ENCODE assay signal across 9 cellular contexts in genomic region chr5:132238901-132239500, GRCh38. TPM values are rescaled to one million over a fixed set of nuclear protein-coding genes. Genes with fewer than 3 reads are reported as not detected.
DNase-seq lines count a peak whose midpoint lies in the region; ATAC-seq and TF ChIP-seq lines count a peak whose summit lies in the region.
"Had no signal": no experiment of that assay in that cellular context is flagged by ENCODE, and none has a peak within 500 bp of the region (broad histone marks: within the 10 kb centered on the region; RNA-seq: fewer than 3 reads in every experiment).

No MANE protein-coding gene starts in this region.

- H3K27me3 ChIP-seq in WERI-Rb-1 (ENCODE audit: insufficient read depth, low read depth, severe bottlenecking) (no peaks in the 10 kb centered on the region), upper lobe of right lung (no peaks in the 10 kb centered on the region)
- H3K27me3 ChIP-seq: SJCRH30 had no signal

- H3K4me1 Mint-ChIP-seq in HFFc6 (ENCODE audit: low read depth) (peaks cover 15% of the 10 kb centered on the region; the same call in 1 of the 2 replicates), T-helper 17 cell (no peaks in the 10 kb centered on the region)
- no peaks in the 10 kb centered on the region for H3K4me1 Mint-ChIP-seq in activated CD4-positive, alpha-beta memory T cell treated with anti-CD3 and anti-CD28 coated beads, Interleukin-2, amount 10 ng/mL, durations not matched to agents 7 days and 5 days

- H3K4me1 ChIP-seq in upper lobe of right lung: no peaks in the 10 kb centered on the region

- H3K9me3 ChIP-seq in WERI-Rb-1 (ENCODE audit: severe bottlenecking) (no peaks in the 10 kb centered on the region), upper lobe of right lung (peaks cover 2% of the 10 kb centered on the region), T-helper 17 cell (ENCODE audit: control insufficient read depth, low read length, poor library complexity, severe bottlenecking) (peaks cover 2% of the 10 kb centered on the region)

- H3K36me3 Mint-ChIP-seq in HFFc6 (ENCODE audit: low read depth) (peaks cover 5% of the 10 kb centered on the region), T-helper 17 cell (ENCODE audit: low read depth) (no peaks in the 10 kb centered on the region)
- no peaks in the 10 kb centered on the region for H3K36me3 Mint-ChIP-seq in activated CD4-positive, alpha-beta memory T cell treated with anti-CD3 and anti-CD28 coated beads, Interleukin-2, amount 10 ng/mL, durations not matched to agents 7 days and 5 days (ENCODE audit: low read depth)

- DNase-seq in HFFc6: no peak
- peak; percentile 4 for DNase-seq in WERI-Rb-1
- peak; percentile 58 for DNase-seq in myocyte (ENCODE audit: low read depth)
- peak; percentile 16 for DNase-seq in upper lobe of right lung
- no peak for DNase-seq in activated CD4-positive, alpha-beta memory T cell treated with anti-CD3 and anti-CD28 coated beads, Interleukin-2, amount 10 ng/mL, durations not matched to agents 7 days and 5 days
- DNase-seq in G401 (ENCODE audit: low spot score): no peak
- DNase-seq in T-helper 17 cell: no peak

- peaks cover 5% of the 10 kb centered on the region for H3K9me3 Mint-ChIP-seq in HFFc6
- H3K9me3 Mint-ChIP-seq in activated CD4-positive, alpha-beta memory T cell treated with anti-CD3 and anti-CD28 coated beads, Interleukin-2, amount 10 ng/mL, durations not matched to agents 7 days and 5 days: peaks cover 2% of the 10 kb centered on the region

- TF ChIP-seq CTCF in HFFc6 (IDR thresholded peaks at IDR 0.05) (no peak), WERI-Rb-1 (IDR thresholded peaks at IDR 0.05; ENCODE audit: low read depth, low read length) (no peak), upper lobe of right lung (IDR thresholded peaks at IDR 0.05) (no peak)

- CTCF ChIA-PET in activated CD4-positive, alpha-beta memory T cell treated with anti-CD3 and anti-CD28 coated beads, Interleukin-2, amount 10 ng/mL, durations not matched to agents 7 days and 5 days (lab: Charles Lee): interaction anchor here (0.7 to 5.6 kb wide), 36 partner anchors 9 to 429 kb away, joined by 3 to 46 read pairs (median 4); partner anchors contain the start of genes SLC22A4 and SLC22A5

- intact Hi-C loops in upper lobe of right lung (cut with DNase I): no loop called here

- H3K27ac Mint-ChIP-seq in HFFc6 (peak overlapping the region; percentile 25; the same call in 1 of the 2 replicates), T-helper 17 cell (no peak overlapping the region)
- H3K27ac Mint-ChIP-seq in activated CD4-positive, alpha-beta memory T cell treated with anti-CD3 and anti-CD28 coated beads, Interleukin-2, amount 10 ng/mL, durations not matched to agents 7 days and 5 days: no peak overlapping the region

- POLR2A ChIA-PET in activated CD4-positive, alpha-beta memory T cell treated with anti-CD3 and anti-CD28 coated beads, Interleukin-2, amount 10 ng/mL, durations not matched to agents 7 days and 5 days (lab: Charles Lee): no interaction called here

- H3K4me3 Mint-ChIP-seq in HFFc6: no peak overlapping the region
- no peak overlapping the region for H3K4me3 Mint-ChIP-seq in activated CD4-positive, alpha-beta memory T cell treated with anti-CD3 and anti-CD28 coated beads, Interleukin-2, amount 10 ng/mL, durations not matched to agents 7 days and 5 days
- no peak overlapping the region for H3K4me3 Mint-ChIP-seq in T-helper 17 cell

- H3K27me3 Mint-ChIP-seq in HFFc6 (ENCODE audit: insufficient read depth): peaks cover 1% of the 10 kb centered on the region; the same call in 1 of the 2 replicates
- H3K27me3 Mint-ChIP-seq in activated CD4-positive, alpha-beta memory T cell treated with anti-CD3 and anti-CD28 coated beads, Interleukin-2, amount 10 ng/mL, durations not matched to agents 7 days and 5 days: peaks cover 10% of the 10 kb centered on the region
- H3K27me3 Mint-ChIP-seq in T-helper 17 cell: no peaks in the 10 kb centered on the region

- ATAC-seq in upper lobe of right lung: no peak
- ATAC-seq in T-helper 17 cell: no peak

- H3K27ac ChIP-seq in WERI-Rb-1 (no peak overlapping the region), upper lobe of right lung (no peak overlapping the region)
- H3K27ac ChIP-seq: C4-2B, SJCRH30 had no signal

- H3K4me3 ChIP-seq in WERI-Rb-1 (ENCODE audit: low read depth, low read length) (no peak overlapping the region), upper lobe of right lung (no peak overlapping the region)
- H3K4me3 ChIP-seq: SJCRH30 had no signal

- in situ Hi-C loops in G401 (cut with HindIII; ENCODE audit: low sequenced_read_pairs): no loop called here

- no peaks in the 10 kb centered on the region for H3K36me3 ChIP-seq in WERI-Rb-1
- H3K36me3 ChIP-seq in upper lobe of right lung: no peaks in the 10 kb centered on the region
- H3K36me3 ChIP-seq: SJCRH30 had no signal

RNA-seq across cellular contexts. Expression of gene P4HA2, which starts 11.3 kb away (rescaled TPM):
- 100 to 1,000 TPM; 136 to 198 (median 142) TPM for total RNA-seq in HFFc6 (2021; fragmentation: NEBNext Ultra II Directional; extraction: Animal tissue kit (Norgen Biotek cat#: 25700))
- total RNA-seq in myocyte (304 and 381 TPM in 2 replicates), upper lobe of right lung (79.0 TPM), T-helper 17 cell (under 1 TPM in 1 of 2 donors, not detected in 1; 0.50 TPM)
- 737 TPM for polyA plus RNA-seq in myocyte (2012)
- total RNA-seq in activated CD4-positive, alpha-beta memory T cell treated with anti-CD3 and anti-CD28 coated beads, Interleukin-2, amount 10 ng/mL, durations not matched to agents 7 days and 5 days: 10 to 100 TPM in 1 of 2 experiments, 1 to 10 TPM in 1; 9.7 to 10.5 TPM
- total RNA-seq in G401 (2014; rRNA removed; shearing (Covaris generic)): 24.7 and 26.2 TPM in 2 replicates

RNA-seq across cellular contexts. Expression of gene PDLIM4, which starts 18.5 kb away (rescaled TPM):
- 10 to 100 TPM in 4 of 6 experiments, 1 to 10 TPM in 2; 2.5 to 26.4 (median 23.7) TPM for total RNA-seq in HFFc6 (2021; fragmentation: NEBNext Ultra II Directional; extraction: Animal tissue kit (Norgen Biotek cat#: 25700))
- 220 and 230 TPM in 2 replicates for total RNA-seq in myocyte
- 371 TPM for polyA plus RNA-seq in myocyte (2012)
- 7.4 TPM for total RNA-seq in upper lobe of right lung
- not detected for total RNA-seq in activated CD4-positive, alpha-beta memory T cell treated with anti-CD3 and anti-CD28 coated beads, Interleukin-2, amount 10 ng/mL, durations not matched to agents 7 days and 5 days
- total RNA-seq in G401 (2014; rRNA removed; shearing (Covaris generic)): not detected in 2 replicates
- not detected for total RNA-seq in T-helper 17 cell

RNA-seq across cellular contexts. Expression of gene SLC22A4, which starts 55.2 kb away (rescaled TPM):
- total RNA-seq in HFFc6 (2021; fragmentation: NEBNext Ultra II Directional; extraction: Animal tissue kit (Norgen Biotek cat#: 25700)): 10 to 100 TPM; 10.8 to 12.6 (median 11.4) TPM
- 2.3 and 2.5 TPM in 2 replicates for total RNA-seq in myocyte
- polyA plus RNA-seq in myocyte (2012): 4.4 TPM
- total RNA-seq in upper lobe of right lung: 1.8 TPM
- under 1 TPM; 0.10 to 0.28 TPM for total RNA-seq in activated CD4-positive, alpha-beta memory T cell treated with anti-CD3 and anti-CD28 coated beads, Interleukin-2, amount 10 ng/mL, durations not matched to agents 7 days and 5 days
- 0.31 TPM in 1 of 2 replicates, not detected in the other for total RNA-seq in G401 (2014; rRNA removed; shearing (Covaris generic))
- total RNA-seq in T-helper 17 cell: under 1 TPM in 1 of 2 donors, not detected in 1; 0.70 TPM

Comparison
In these comparisons a context has a peak if more than half of its experiments do, and no peak if none do; other contexts are left out.
1. DNase-seq: peak in WERI-Rb-1 (single experiment), myocyte (single experiment) and upper lobe of right lung (single experiment); none in HFFc6 (single experiment), activated CD4-positive, alpha-beta memory T cell treated with anti-CD3 and anti-CD28 coated beads, Interleukin-2, amount 10 ng/mL, durations not matched to agents 7 days and 5 days (single experiment), G401 (single experiment) and T-helper 17 cell (0 of 3).
2. RNA of gene P4HA2, which starts 11.3 kb away (total RNA-seq): 304 to 381 TPM in myocyte, 136 to 198 TPM in HFFc6, 79.0 TPM in upper lobe of right lung (single experiment), 24.7 to 26.2 TPM in G401 and 9.7 to 10.5 TPM in activated CD4-positive, alpha-beta memory T cell treated with anti-CD3 and anti-CD28 coated beads, Interleukin-2, amount 10 ng/mL, durations not matched to agents 7 days and 5 days; 0.50 TPM in T-helper 17 cell; every median in the first group is over 4 times any median in the second.